ENCODE assay signal across 8 cellular contexts in genomic region chr5:443239-444151, GRCh38. TPM values are rescaled to one million over a fixed set of nuclear protein-coding genes. Genes with fewer than 3 reads are reported as not detected.
DNase-seq lines count a peak whose midpoint lies in the region; ATAC-seq, FAIRE-seq and TF ChIP-seq lines count a peak whose summit lies in the region.

No MANE protein-coding gene starts in this region.

- TF ChIP-seq CTCF in SU-DHL-6 (IDR thresholded peaks at IDR 0.05; ENCODE audit: insufficient read depth, low read length, poor library complexity, severe bottlenecking) (no peak), colonic mucosa (IDR thresholded peaks at IDR 0.05) (no peak), testis (IDR thresholded peaks at IDR 0.05) (no peak)

- peak; percentile 42 for ATAC-seq in activated CD4-positive, alpha-beta T cell treated with anti-CD3 and anti-CD28 coated beads for 36 hours
- peak; percentile 19 for ATAC-seq in HG03139 (IDR thresholded peaks at IDR 0.05; ENCODE audit: unreplicated experiment)

- H3K27ac ChIP-seq in SU-DHL-6 (ENCODE audit: low read depth, low read length) (peak overlapping the region; percentile 36), colonic mucosa (peak overlapping the region; percentile 74), mesendoderm (ENCODE audit: low read depth, low read length) (no peak overlapping the region), testis (peak overlapping the region; percentile 13 to 70)

- H3K27me3 Mint-ChIP-seq in activated CD4-positive, alpha-beta T cell treated with anti-CD3 and anti-CD28 coated beads for 36 hours = no peaks in the 10 kb centered on the region

- no peak overlapping the region for H2BK5ac ChIP-seq in mesendoderm (ENCODE audit: low read length)

- H3K79me1 ChIP-seq in mesendoderm (ENCODE audit: low read length) = peaks cover 7% of the 10 kb centered on the region

- peak overlapping the region; percentile 91 for H3K56ac ChIP-seq in mesendoderm (ENCODE audit: low read length)

- H3K4me3 ChIP-seq in SU-DHL-6 (ENCODE audit: insufficient read depth, low read length, poor library complexity, severe bottlenecking) = peak overlapping the region; percentile 92
- peak overlapping the region; percentile 93 for H3K4me3 ChIP-seq in colonic mucosa
- peak overlapping the region; percentile 87 for H3K4me3 ChIP-seq in mesendoderm (ENCODE audit: low read length)
- peak overlapping the region; percentile 82 to 96 for H3K4me3 ChIP-seq in testis

- H3K4me1 Mint-ChIP-seq in activated CD4-positive, alpha-beta T cell treated with anti-CD3 and anti-CD28 coated beads for 36 hours = peaks cover 42% of the 10 kb centered on the region

- no peak overlapping the region for H3K23ac ChIP-seq in mesendoderm (ENCODE audit: low read length)

- H4K8ac ChIP-seq in mesendoderm (ENCODE audit: low read depth, low read length) = no peak overlapping the region

- no peaks in the 10 kb centered on the region for H3K9me3 Mint-ChIP-seq in activated CD4-positive, alpha-beta T cell treated with anti-CD3 and anti-CD28 coated beads for 36 hours (ENCODE audit: low read depth)

- intact Hi-C loops in activated CD4-positive, alpha-beta T cell treated with anti-CD3 and anti-CD28 coated beads for 36 hours (cut with DNase I, micrococcal nuclease) = loop anchor here (1.0 to 10.0 kb wide), 5 partner anchors 15 to 451 kb away; partner anchors contain the start of genes BRD9 (in 1 of the 2), PDCD6 (in 1 of the 2) and TRIP13 (in 1 of the 2)
- intact Hi-C loops in colonic mucosa (cut with DNase I) = loop anchor here (10.0 kb wide), 1 partner anchor 171 kb away; the partner anchor contains the start of gene CEP72
- intact Hi-C loops in testis (cut with DNase I; ENCODE audit: low total_unique reads) = no loop called here

- no peaks in the 10 kb centered on the region for H3F3A ChIP-seq in SU-DHL-6 (ENCODE audit: insufficient read depth)

- H2AFZ ChIP-seq in SU-DHL-6 (ENCODE audit: low read depth, low read length, severe bottlenecking) = no peak overlapping the region

- H3K9ac ChIP-seq in SU-DHL-6 (ENCODE audit: low read length) (peak overlapping the region; percentile 95), colonic mucosa (ENCODE audit: low read depth in 2 of 2, low read length in 2 of 2) (peak overlapping the region; percentile 96 to 98), mesendoderm (ENCODE audit: low read length) (peak overlapping the region; percentile 88)

- CTCF ChIA-PET in activated CD4-positive, alpha-beta T cell treated with anti-CD3 and anti-CD28 coated beads for 36 hours (lab: Charles Lee) = no interaction called here

- no peaks in the 10 kb centered on the region for H4K20me1 ChIP-seq in SU-DHL-6 (ENCODE audit: low read depth, low read length)

- H3K4me1 ChIP-seq in colonic mucosa (no peaks in the 10 kb centered on the region), mesendoderm (ENCODE audit: control insufficient read depth, low read depth, low read length) (peaks cover 2% of the 10 kb centered on the region), testis (peaks cover 28% of the 10 kb centered on the region)

- POLR2A ChIA-PET in activated CD4-positive, alpha-beta T cell treated with anti-CD3 and anti-CD28 coated beads for 36 hours (lab: Charles Lee) = no interaction called here

- WGBS in mesendoderm (ENCODE audit: extremely low coverage, insufficient coverage, low lambda C conversion rate) = no CpG with 5 or more reads among the region's 62 CpGs
- 17 to 40% methylated on average over 3 to 37 of the region's 62 CpGs for WGBS in testis, 2 donors

- peaks cover 12% of the 10 kb centered on the region for H3K79me2 ChIP-seq in SU-DHL-6 (ENCODE audit: insufficient read depth, low read length)
- peaks cover 5% of the 10 kb centered on the region for H3K79me2 ChIP-seq in mesendoderm (ENCODE audit: control insufficient read depth, insufficient read depth, low read length)

- H3K36me3 ChIP-seq in SU-DHL-6 (ENCODE audit: low read length) (no peaks in the 10 kb centered on the region), colonic mucosa (peaks cover 12% of the 10 kb centered on the region), mesendoderm (ENCODE audit: control insufficient read depth, insufficient read depth, low read length) (peaks cover under 1% of the 10 kb centered on the region), testis (ENCODE audit: low read depth, missing control alignments) (no peaks in the 10 kb centered on the region)

- no peak overlapping the region for H2AK5ac ChIP-seq in mesendoderm (ENCODE audit: low read length)

- H3K27me3 ChIP-seq in SU-DHL-6 (ENCODE audit: low read length) = no peaks in the 10 kb centered on the region
- no peaks in the 10 kb centered on the region for H3K27me3 ChIP-seq in colonic mucosa
- H3K27me3 ChIP-seq in mesendoderm (ENCODE audit: insufficient read depth, low read length, poor library complexity) = no peaks in the 10 kb centered on the region
- H3K27me3 ChIP-seq in testis = no peaks in the 10 kb centered on the region

- no peak overlapping the region for H3K18ac ChIP-seq in mesendoderm (ENCODE audit: low read length)

- peak overlapping the region; percentile 59 for H3K4me2 ChIP-seq in SU-DHL-6 (ENCODE audit: low read depth, low read length, poor library complexity, severe bottlenecking)
- peak overlapping the region; percentile 88 for H3K4me2 ChIP-seq in mesendoderm (ENCODE audit: low read length)

- no peak for FAIRE-seq in GM12891 (lab: Jason Lieb, UNC)

- no peak overlapping the region for H2BK15ac ChIP-seq in mesendoderm (replicated peaks; ENCODE audit: low read depth)

- no peak overlapping the region for H4K5ac ChIP-seq in mesendoderm (ENCODE audit: low read length)

- H3K9me3 ChIP-seq in SU-DHL-6 (ENCODE audit: insufficient read depth, low read length) (no peaks in the 10 kb centered on the region), colonic mucosa (no peaks in the 10 kb centered on the region), testis (no peaks in the 10 kb centered on the region)

- H3K9me2 ChIP-seq in SU-DHL-6 (replicated peaks; ENCODE audit: insufficient read depth, low read length) = no peaks in the 10 kb centered on the region

- peaks cover 24% of the 10 kb centered on the region for H3K36me3 Mint-ChIP-seq in activated CD4-positive, alpha-beta T cell treated with anti-CD3 and anti-CD28 coated beads for 36 hours (ENCODE audit: low read depth)

- TF ChIP-seq POLR2A in testis (IDR thresholded peaks at IDR 0.05) (no peak), GM12891 (IDR thresholded peaks at IDR 0.05; ENCODE audit: low read depth, low read length) (no peak)

- H3K4ac ChIP-seq in mesendoderm (ENCODE audit: low read depth, low read length) = no peak overlapping the region

- DNase-seq in activated CD4-positive, alpha-beta T cell treated with anti-CD3 and anti-CD28 coated beads for 36 hours = peak; percentile 59
- no peak for DNase-seq in activated CD4-positive, alpha-beta T cell treated with anti-CD3 and anti-CD28 coated beads for 1 hour
- DNase-seq in colonic mucosa = peak; percentile 34
- no peak for DNase-seq in mesendoderm
- no peak for DNase-seq in testis
- DNase-seq in GM12891 (ENCODE audit: insufficient read length, low spot score) = no peak

- peak overlapping the region; percentile 87 for H3K4me3 Mint-ChIP-seq in activated CD4-positive, alpha-beta T cell treated with anti-CD3 and anti-CD28 coated beads for 36 hours

- no peak overlapping the region for H2BK120ac ChIP-seq in mesendoderm (ENCODE audit: low read depth, low read length)

- peak overlapping the region; percentile 83 for H3K27ac Mint-ChIP-seq in activated CD4-positive, alpha-beta T cell treated with anti-CD3 and anti-CD28 coated beads for 36 hours

TF ChIP-seq in GM12891, 5 proteins besides CTCF, POLR2A, EP300 and RAD21:
- no peak for TF ChIP-seq PAX5 (IDR thresholded peaks at IDR 0.05; ENCODE audit: insufficient read depth, low read length, severe bottlenecking)

RNA-seq across cellular contexts. Expression of gene EXOC3, which starts 0.5 kb away (rescaled TPM):
- total RNA-seq in activated CD4-positive, alpha-beta T cell treated with anti-CD3 and anti-CD28 coated beads for 36 hours = 10 to 100 TPM; 49.7 to 62.7 TPM
- total RNA-seq in colonic mucosa (10 to 100 TPM; 52.0 to 58.7 TPM), testis (100 to 1,000 TPM; 120 to 122 TPM)
- 16.9 TPM for polyA plus RNA-seq in mesendoderm (2013, experiment 1 of 2)
- 16.9 TPM for polyA plus RNA-seq in mesendoderm (2013, experiment 2 of 2)
- polyA plus RNA-seq in testis (ENCODE audit: insufficient read depth, low read depth, low replicate concordance) = 111 TPM
- 46.1 TPM for polyA plus RNA-seq in GM12891 (2012; ENCODE audit: low read depth, missing spikeins)

Comparison
In these comparisons a context has a peak if more than half of its experiments do, and no peak if none do; other contexts are left out.
1. DNase-seq: peak in activated CD4-positive, alpha-beta T cell treated with anti-CD3 and anti-CD28 coated beads for 36 hours (single experiment) and colonic mucosa (single experiment); none in activated CD4-positive, alpha-beta T cell treated with anti-CD3 and anti-CD28 coated beads for 1 hour (single experiment), mesendoderm (single experiment), testis (single experiment) and GM12891 (single experiment).
2. Peak in every context shown above with its lines, with median percentiles within 50 percentile points of each other: H3K4me3 ChIP-seq and H3K9ac ChIP-seq.